ENCODE assay signal across 1 cellular context in the genomic region with DNA sequence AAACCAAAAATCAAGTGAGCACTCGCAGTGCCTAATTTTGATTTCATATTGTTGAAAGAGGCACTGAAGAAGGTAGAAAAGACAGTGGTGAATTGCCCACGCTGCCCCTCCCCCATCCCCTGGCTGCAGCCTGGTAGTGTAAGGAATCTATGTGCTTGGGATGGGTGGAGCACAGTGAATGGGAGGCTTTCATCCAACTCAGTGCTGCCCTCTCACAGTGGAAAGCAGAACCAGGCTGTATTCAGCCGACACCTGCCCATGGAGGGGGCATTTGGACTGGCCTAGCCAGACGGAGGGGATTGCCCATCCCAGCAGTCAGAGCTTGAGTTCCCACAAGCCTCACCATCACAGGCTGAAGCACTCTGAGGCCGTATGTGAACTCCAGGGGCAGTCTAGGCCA.
TF ChIP-seq lines count a peak whose summit lies in the region.

No MANE protein-coding gene starts in this region.

TF ChIP-seq in GM23338, 12 proteins besides CTCF, POLR2A, EP300 and RAD21:
- TF ChIP-seq REST (IDR thresholded peaks at IDR 0.05; ENCODE audit: unreplicated experiment), result no peak
- TF ChIP-seq STAT1 (IDR thresholded peaks at IDR 0.05; ENCODE audit: unreplicated experiment), result no peak
- no peak for TF ChIP-seq EZH2phosphoT487 (IDR thresholded peaks at IDR 0.05; ENCODE audit: unreplicated experiment)
- no peak for TF ChIP-seq NANOG (IDR thresholded peaks at IDR 0.05; ENCODE audit: borderline replicate concordance)
- TF ChIP-seq JUNB (IDR thresholded peaks at IDR 0.05; ENCODE audit: unreplicated experiment), result no peak
- TF ChIP-seq ZNF114 (CRISPR knock-in tag; IDR thresholded peaks at IDR 0.05), result no peak
- no peak for TF ChIP-seq CREB1 (CRISPR knock-in tag; IDR thresholded peaks at IDR 0.05; ENCODE audit: low read depth)
